In genomic region chr17:33292981-33293867, GRCh38 we compare ENCODE assay signal across 2 cellular contexts.
TF ChIP-seq lines count a peak whose summit lies in the region.

Gene ASIC2 (minus strand): TSS chr17:33293295.

TF ChIP-seq in A549, 52 proteins besides CTCF, POLR2A, EP300 and RAD21:
- TF ChIP-seq FOSL2 (IDR thresholded peaks at IDR 0.05) = no peak
- no peak for TF ChIP-seq FOSL2 (CRISPR knock-in tag; IDR thresholded peaks at IDR 0.05)
- peak; percentile 40; the same call in 2 of the 3 replicates for TF ChIP-seq SMC3 (IDR thresholded peaks at IDR 0.05)
- TF ChIP-seq USF2 (IDR thresholded peaks at IDR 0.05) = no peak
- no peak for TF ChIP-seq ELK1 (IDR thresholded peaks at IDR 0.05; ENCODE audit: low read depth, low read length)
- no peak for TF ChIP-seq TP53 (CRISPR knock-in tag; IDR thresholded peaks at IDR 0.05)

TF ChIP-seq in IMR-90, 13 proteins besides CTCF, POLR2A, EP300 and RAD21:
- no peak for TF ChIP-seq CHD1 (IDR thresholded peaks at IDR 0.05; ENCODE audit: low read depth, low read length)
- TF ChIP-seq BHLHE40 (IDR thresholded peaks at IDR 0.05; ENCODE audit: low read depth, low read length) = no peak
- TF ChIP-seq SMC3 (IDR thresholded peaks at IDR 0.05; ENCODE audit: low read depth, low read length) = no peak
- TF ChIP-seq MXI1 (IDR thresholded peaks at IDR 0.05; ENCODE audit: borderline replicate concordance, low read depth, low read length) = no peak
- TF ChIP-seq CEBPB (IDR thresholded peaks at IDR 0.05; ENCODE audit: low read depth, low read length) = no peak
- no peak for TF ChIP-seq FOS (IDR thresholded peaks at IDR 0.05; ENCODE audit: low read depth, low read length)
- no peak for TF ChIP-seq RCOR1 (IDR thresholded peaks at IDR 0.05; ENCODE audit: insufficient replicate concordance, low read length)
- TF ChIP-seq RFX5 (IDR thresholded peaks at IDR 0.05; ENCODE audit: low read depth, low read length) = no peak
- no peak for TF ChIP-seq USF2 (IDR thresholded peaks at IDR 0.05; ENCODE audit: low read depth, low read length)
- TF ChIP-seq ELK1 (IDR thresholded peaks at IDR 0.05; ENCODE audit: borderline replicate concordance, low read depth, low read length) = no peak
- no peak for TF ChIP-seq NFE2L2 (IDR thresholded peaks at IDR 0.05; ENCODE audit: low read depth, low read length)
- no peak for TF ChIP-seq MAZ (IDR thresholded peaks at IDR 0.05; ENCODE audit: borderline replicate concordance, low read depth, low read length)
